ENCODE assay signal across 1 cellular context in the genomic region with DNA sequence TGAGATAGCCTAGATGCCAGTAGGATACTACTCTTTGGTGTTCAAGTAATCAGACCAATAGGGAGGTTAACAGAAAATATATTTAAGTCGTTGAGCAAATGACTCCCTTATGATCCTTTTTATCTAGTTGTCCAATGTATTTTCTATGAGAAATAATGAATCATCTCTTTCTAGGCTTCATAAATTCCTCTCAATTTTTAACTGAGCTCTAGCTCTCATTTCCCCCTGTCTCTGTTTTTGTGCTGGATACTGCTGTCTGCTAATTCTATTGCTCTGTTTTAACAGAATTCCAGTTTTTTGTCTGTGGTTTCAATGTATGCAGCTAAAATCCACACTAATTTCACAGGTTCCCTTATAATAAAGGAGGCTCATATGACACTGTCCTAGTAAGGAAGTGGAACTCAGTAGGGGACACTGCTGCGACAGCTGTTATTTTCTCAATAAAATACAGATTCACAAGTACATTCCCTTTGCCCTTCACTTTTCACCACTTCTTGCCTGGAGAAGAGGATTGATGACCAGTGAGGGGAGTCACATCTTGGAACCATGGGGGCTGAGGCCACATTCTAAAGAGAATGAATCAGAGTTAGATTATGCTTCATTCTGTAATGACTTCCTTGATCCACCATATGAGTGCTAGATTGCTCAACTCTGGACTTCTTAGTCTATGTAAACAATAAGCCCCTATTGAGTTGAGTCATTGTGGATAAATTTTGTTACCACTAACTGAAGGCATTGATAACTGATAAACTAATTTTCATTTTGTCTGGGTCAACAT.
TF ChIP-seq lines count a peak whose summit lies in the region.

No MANE protein-coding gene starts in this region.

TF ChIP-seq in SK-N-SH, 30 proteins besides CTCF, POLR2A, EP300 and RAD21 (continued from another document):
- TF ChIP-seq, protein P1, sequence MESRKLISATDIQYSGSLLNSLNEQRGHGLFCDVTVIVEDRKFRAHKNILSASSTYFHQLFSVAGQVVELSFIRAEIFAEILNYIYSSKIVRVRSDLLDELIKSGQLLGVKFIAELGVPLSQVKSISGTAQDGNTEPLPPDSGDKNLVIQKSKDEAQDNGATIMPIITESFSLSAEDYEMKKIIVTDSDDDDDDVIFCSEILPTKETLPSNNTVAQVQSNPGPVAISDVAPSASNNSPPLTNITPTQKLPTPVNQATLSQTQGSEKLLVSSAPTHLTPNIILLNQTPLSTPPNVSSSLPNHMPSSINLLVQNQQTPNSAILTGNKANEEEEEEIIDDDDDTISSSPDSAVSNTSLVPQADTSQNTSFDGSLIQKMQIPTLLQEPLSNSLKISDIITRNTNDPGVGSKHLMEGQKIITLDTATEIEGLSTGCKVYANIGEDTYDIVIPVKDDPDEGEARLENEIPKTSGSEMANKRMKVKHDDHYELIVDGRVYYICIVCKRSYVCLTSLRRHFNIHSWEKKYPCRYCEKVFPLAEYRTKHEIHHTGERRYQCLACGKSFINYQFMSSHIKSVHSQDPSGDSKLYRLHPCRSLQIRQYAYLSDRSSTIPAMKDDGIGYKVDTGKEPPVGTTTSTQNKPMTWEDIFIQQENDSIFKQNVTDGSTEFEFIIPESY (IDR thresholded peaks at IDR 0.05; ENCODE audit: borderline replicate concordance, low read depth): 0 out of 2 replicates have a peak, but pooled peaks have one; percentile 13
- peak; percentile 48; the same call in 1 of the 2 replicates for TF ChIP-seq FOXM1 (IDR thresholded peaks at IDR 0.05; ENCODE audit: low read depth)
- no peak for TF ChIP-seq RFX5 (IDR thresholded peaks at IDR 0.05; ENCODE audit: low read length)
- peak; percentile 82 for TF ChIP-seq TCF12 (IDR thresholded peaks at IDR 0.05)
- no peak for TF ChIP-seq GABPA (IDR thresholded peaks at IDR 0.05; ENCODE audit: low read depth)
- no peak for TF ChIP-seq TAF1 (IDR thresholded peaks at IDR 0.05; ENCODE audit: borderline replicate concordance, low read depth, low read length)
- no peak for TF ChIP-seq CHD2 (IDR thresholded peaks at IDR 0.05; ENCODE audit: low read length, partially characterized antibody)
- TF ChIP-seq, protein P2, sequence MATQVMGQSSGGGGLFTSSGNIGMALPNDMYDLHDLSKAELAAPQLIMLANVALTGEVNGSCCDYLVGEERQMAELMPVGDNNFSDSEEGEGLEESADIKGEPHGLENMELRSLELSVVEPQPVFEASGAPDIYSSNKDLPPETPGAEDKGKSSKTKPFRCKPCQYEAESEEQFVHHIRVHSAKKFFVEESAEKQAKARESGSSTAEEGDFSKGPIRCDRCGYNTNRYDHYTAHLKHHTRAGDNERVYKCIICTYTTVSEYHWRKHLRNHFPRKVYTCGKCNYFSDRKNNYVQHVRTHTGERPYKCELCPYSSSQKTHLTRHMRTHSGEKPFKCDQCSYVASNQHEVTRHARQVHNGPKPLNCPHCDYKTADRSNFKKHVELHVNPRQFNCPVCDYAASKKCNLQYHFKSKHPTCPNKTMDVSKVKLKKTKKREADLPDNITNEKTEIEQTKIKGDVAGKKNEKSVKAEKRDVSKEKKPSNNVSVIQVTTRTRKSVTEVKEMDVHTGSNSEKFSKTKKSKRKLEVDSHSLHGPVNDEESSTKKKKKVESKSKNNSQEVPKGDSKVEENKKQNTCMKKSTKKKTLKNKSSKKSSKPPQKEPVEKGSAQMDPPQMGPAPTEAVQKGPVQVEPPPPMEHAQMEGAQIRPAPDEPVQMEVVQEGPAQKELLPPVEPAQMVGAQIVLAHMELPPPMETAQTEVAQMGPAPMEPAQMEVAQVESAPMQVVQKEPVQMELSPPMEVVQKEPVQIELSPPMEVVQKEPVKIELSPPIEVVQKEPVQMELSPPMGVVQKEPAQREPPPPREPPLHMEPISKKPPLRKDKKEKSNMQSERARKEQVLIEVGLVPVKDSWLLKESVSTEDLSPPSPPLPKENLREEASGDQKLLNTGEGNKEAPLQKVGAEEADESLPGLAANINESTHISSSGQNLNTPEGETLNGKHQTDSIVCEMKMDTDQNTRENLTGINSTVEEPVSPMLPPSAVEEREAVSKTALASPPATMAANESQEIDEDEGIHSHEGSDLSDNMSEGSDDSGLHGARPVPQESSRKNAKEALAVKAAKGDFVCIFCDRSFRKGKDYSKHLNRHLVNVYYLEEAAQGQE (IDR thresholded peaks at IDR 0.05; ENCODE audit: low read depth, low read length): no peak
- TF ChIP-seq SIN3A (IDR thresholded peaks at IDR 0.05; ENCODE audit: borderline replicate concordance, low read depth, low read length): no peak
- no peak for TF ChIP-seq NRF1 (IDR thresholded peaks at IDR 0.05; ENCODE audit: low read depth, low read length)
- TF ChIP-seq POLR2AphosphoS5 (IDR thresholded peaks at IDR 0.05; ENCODE audit: low read depth, low read length): no peak
- TF ChIP-seq, protein P3, sequence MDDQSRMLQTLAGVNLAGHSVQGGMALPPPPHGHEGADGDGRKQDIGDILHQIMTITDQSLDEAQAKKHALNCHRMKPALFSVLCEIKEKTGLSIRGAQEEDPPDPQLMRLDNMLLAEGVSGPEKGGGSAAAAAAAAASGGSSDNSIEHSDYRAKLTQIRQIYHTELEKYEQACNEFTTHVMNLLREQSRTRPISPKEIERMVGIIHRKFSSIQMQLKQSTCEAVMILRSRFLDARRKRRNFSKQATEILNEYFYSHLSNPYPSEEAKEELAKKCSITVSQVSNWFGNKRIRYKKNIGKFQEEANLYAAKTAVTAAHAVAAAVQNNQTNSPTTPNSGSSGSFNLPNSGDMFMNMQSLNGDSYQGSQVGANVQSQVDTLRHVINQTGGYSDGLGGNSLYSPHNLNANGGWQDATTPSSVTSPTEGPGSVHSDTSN (IDR thresholded peaks at IDR 0.05): peak; percentile 85
- no peak for TF ChIP-seq FOXJ3 (CRISPR knock-in tag; IDR thresholded peaks at IDR 0.05)
- TF ChIP-seq GATA2 (CRISPR knock-in tag; IDR thresholded peaks at IDR 0.05): no peak
- TF ChIP-seq NFIC (IDR thresholded peaks at IDR 0.05; ENCODE audit: borderline replicate concordance): no peak
- TF ChIP-seq, protein P4, sequence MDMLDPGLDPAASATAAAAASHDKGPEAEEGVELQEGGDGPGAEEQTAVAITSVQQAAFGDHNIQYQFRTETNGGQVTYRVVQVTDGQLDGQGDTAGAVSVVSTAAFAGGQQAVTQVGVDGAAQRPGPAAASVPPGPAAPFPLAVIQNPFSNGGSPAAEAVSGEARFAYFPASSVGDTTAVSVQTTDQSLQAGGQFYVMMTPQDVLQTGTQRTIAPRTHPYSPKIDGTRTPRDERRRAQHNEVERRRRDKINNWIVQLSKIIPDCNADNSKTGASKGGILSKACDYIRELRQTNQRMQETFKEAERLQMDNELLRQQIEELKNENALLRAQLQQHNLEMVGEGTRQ (IDR thresholded peaks at IDR 0.05; ENCODE audit: borderline replicate concordance, low read depth, low read length): no peak
- no peak for TF ChIP-seq EZH2phosphoT487 (IDR thresholded peaks at IDR 0.05; ENCODE audit: borderline replicate concordance, low read depth)
- TF ChIP-seq JUND (IDR thresholded peaks at IDR 0.05): peak; percentile 58
